In the genomic region with DNA sequence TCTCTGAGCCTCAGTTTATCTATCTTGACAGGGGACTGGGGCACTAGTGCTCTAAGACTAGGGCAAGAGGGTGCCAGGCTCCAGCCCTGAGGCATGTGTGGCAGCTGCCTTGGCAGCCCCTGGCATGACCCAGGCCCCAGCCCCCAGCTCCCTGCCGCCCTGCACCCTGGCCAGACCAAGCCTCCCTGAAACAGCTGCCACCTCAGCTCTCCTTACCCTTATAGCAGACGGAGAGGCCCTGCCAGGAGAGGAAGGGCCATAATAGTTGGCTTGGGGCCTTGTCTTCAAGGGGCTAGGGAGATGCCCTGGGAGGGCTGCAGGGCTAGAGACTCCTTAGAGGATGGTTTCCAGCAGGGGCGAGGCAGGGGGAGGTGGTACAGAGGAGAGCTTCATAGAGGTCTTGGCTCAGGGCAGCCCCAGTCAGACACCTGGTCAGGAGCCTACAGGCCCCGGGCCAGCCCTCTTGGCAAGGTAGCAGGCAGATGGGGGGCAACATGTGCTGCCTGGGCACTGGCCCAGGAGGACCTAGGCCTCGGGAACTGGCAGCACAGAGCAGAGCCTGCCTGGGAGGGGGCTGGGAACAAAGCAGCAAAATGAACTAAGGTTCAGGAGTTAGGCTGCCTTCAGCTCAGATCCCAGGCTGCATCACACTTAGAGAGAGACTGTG, we compare ENCODE assay signal across 17 cellular contexts. TPM values are rescaled to one million over a fixed set of nuclear protein-coding genes. Genes with fewer than 3 reads are reported as not detected.
DNase-seq lines count a peak whose midpoint lies in the region; ATAC-seq and TF ChIP-seq lines count a peak whose summit lies in the region.
"Had no signal": no experiment of that assay in that cellular context is flagged by ENCODE, and none has a peak within 500 bp of the region (broad histone marks: within the 10 kb centered on the region; RNA-seq: fewer than 3 reads in every experiment).

No MANE protein-coding gene starts in this region.

- peaks cover 87 to 100% (median 99%) of the 10 kb centered on the region in 3 donors for H3K36me3 ChIP-seq in tibial artery

- in situ Hi-C loops in ACHN (cut with HindIII; ENCODE audit: low pct_ligation_motif_present, low pct_unique_long_range_greater_than_20kb, low sequenced_read_pairs), result no loop called here

- peak overlapping the region; percentile 23 to 28 for H3K4me3 ChIP-seq in tibial artery

- peak overlapping the region; percentile 99 to 100 for H3K27ac ChIP-seq in tibial artery

- H3K36me3 Mint-ChIP-seq in type B pancreatic cell, result peaks cover 6% of the 10 kb centered on the region
- H3K36me3 Mint-ChIP-seq: CD8-positive, alpha-beta T cell had no signal

- no peak overlapping the region for H3K27ac Mint-ChIP-seq in type B pancreatic cell
- H3K27ac Mint-ChIP-seq: CD8-positive, alpha-beta T cell; IgD-negative memory B cell; memory B cell; progenitor cell of endocrine pancreas; stimulated activated naive CD8-positive, alpha-beta T cell treated with anti-CD3 and anti-CD28 coated beads, Interleukin-15, Interleukin-2, amounts not matched to agents 100 ng/mL and 50 ng/mL, for 24 hours had no signal

- H3K27me3 Mint-ChIP-seq in type B pancreatic cell, result no peaks in the 10 kb centered on the region
- H3K27me3 Mint-ChIP-seq: IgD-negative memory B cell; memory B cell; progenitor cell of endocrine pancreas; stimulated activated naive CD8-positive, alpha-beta T cell treated with anti-CD3 and anti-CD28 coated beads, Interleukin-15, Interleukin-2, amounts not matched to agents 100 ng/mL and 50 ng/mL, for 24 hours had no signal

- peaks cover 5 to 99% (median 92%) of the 10 kb centered on the region in 4 donors for H3K4me1 ChIP-seq in tibial artery

- no peak overlapping the region for H3K4me3 Mint-ChIP-seq in type B pancreatic cell
- H3K4me3 Mint-ChIP-seq: CD8-positive, alpha-beta T cell; IgD-negative memory B cell; memory B cell; stimulated activated naive CD8-positive, alpha-beta T cell treated with anti-CD3 and anti-CD28 coated beads, Interleukin-15, Interleukin-2, amounts not matched to agents 100 ng/mL and 50 ng/mL, for 24 hours had no signal

- no peaks in the 10 kb centered on the region for H3K9me3 Mint-ChIP-seq in type B pancreatic cell
- H3K9me3 Mint-ChIP-seq: CD8-positive, alpha-beta T cell; IgD-negative memory B cell; memory B cell; stimulated activated naive CD8-positive, alpha-beta T cell treated with anti-CD3 and anti-CD28 coated beads, Interleukin-15, Interleukin-2, amounts not matched to agents 100 ng/mL and 50 ng/mL, for 24 hours had no signal

- H3K9me3 ChIP-seq in tibial artery, result no peaks in the 10 kb centered on the region

- no peak for ATAC-seq in GM19452 (IDR thresholded peaks at IDR 0.05; ENCODE audit: unreplicated experiment)
- ATAC-seq in GM21447 (IDR thresholded peaks at IDR 0.05; ENCODE audit: unreplicated experiment), result no peak
- ATAC-seq: CD8-positive, alpha-beta T cell had no signal

- H3K4me1 Mint-ChIP-seq in type B pancreatic cell (ENCODE audit: unreplicated experiment), result no peaks in the 10 kb centered on the region

- no peaks in the 10 kb centered on the region for H3K27me3 ChIP-seq in tibial artery

- DNase-seq in NCI-H1092 treated with DMSO at 0.1 percent for 48 hours (lab: John Stamatoyannopoulos, UW) (peak; percentile 86), cerebellum (ENCODE audit: low spot score) (peak; percentile 83), medulla oblongata (ENCODE audit: extremely low spot score) (peak; percentile 69), tibial artery (peak in 1 of 2 donors; percentile 82), ACHN (no peak), type B pancreatic cell (ENCODE audit: extremely low spot score, unreplicated experiment) (no peak)
- DNase-seq: activated CD4-positive, CD25-positive, alpha-beta regulatory T cell; activated T-cell treated with anti-CD3 and anti-CD28 coated beads, Interleukin-2, amount 50 U/mL, for 1 hour; CD8-positive, alpha-beta T cell; NCI-H146; NK-92 treated with Interleukin-12 subunit alpha and Interleukin-12 subunit beta, amount 100 ng/mL, for 24 hours had no signal

- TF ChIP-seq CTCF in tibial artery (IDR thresholded peaks at IDR 0.05) (no peak), type B pancreatic cell (conservative IDR thresholded peaks at IDR 0.05) (no peak)

- intact Hi-C loops in tibial artery (cut with DNase I; ENCODE audit: low total_unique reads), result no loop called here

RNA-seq across cellular contexts. Expression of gene SMTN, which starts 13.0 kb away (rescaled TPM):
- total RNA-seq in cerebellum (17.1 TPM), type B pancreatic cell (ENCODE audit: low replicate concordance) (27.1 and 54.0 TPM in 2 replicates)

RNA-seq across cellular contexts. Expression of gene SELENOM, which starts 13.3 kb away (rescaled TPM):
- 11.1 TPM for total RNA-seq in cerebellum
- total RNA-seq in type B pancreatic cell (ENCODE audit: low replicate concordance), result 13.7 and 22.4 TPM in 2 replicates

RNA-seq across cellular contexts. Expression of gene INPP5J, which starts 28.7 kb away (rescaled TPM):
- 0.73 TPM for total RNA-seq in cerebellum
- 8.7 and 9.3 TPM in 2 replicates for total RNA-seq in type B pancreatic cell (ENCODE audit: low replicate concordance)

RNA-seq across cellular contexts. Expression of gene PLA2G3, which starts 46.2 kb away (rescaled TPM):
- total RNA-seq in cerebellum (not detected), type B pancreatic cell (ENCODE audit: low replicate concordance) (0.14 and 0.75 TPM in 2 replicates)
- total RNA-seq: CD8-positive, alpha-beta T cell had no signal

Comparison
In these comparisons a context has a peak if more than half of its experiments do, and no peak if none do; other contexts are left out.
1. DNase-seq: peak in NCI-H1092 treated with DMSO at 0.1 percent for 48 hours (single experiment), cerebellum (single experiment) and medulla oblongata (single experiment); none in ACHN (single experiment) and type B pancreatic cell (single experiment).